Comparison of ENCODE assay signal across 1 cellular context in genomic region chr7:106068538-106068961, GRCh38.
TF ChIP-seq lines count a peak whose summit lies in the region.

No MANE protein-coding gene starts in this region.

TF ChIP-seq in K562, 482 proteins besides CTCF, POLR2A, EP300 and RAD21:
- TF ChIP-seq PBX2 (CRISPR knock-in tag; IDR thresholded peaks at IDR 0.05; ENCODE audit: low read depth) (no peak), PBX2 (tag; conservative IDR thresholded peaks at IDR 0.05; ENCODE audit: low read depth) (0 out of 2 replicates have a peak, but pooled peaks have one; percentile 30), MCM3 (IDR thresholded peaks at IDR 0.05) (0 out of 2 replicates have a peak, but pooled peaks have one; percentile 66), BHLHE40 (IDR thresholded peaks at IDR 0.05; ENCODE audit: low read length) (no peak), ARID3B (CRISPR knock-in tag; IDR thresholded peaks at IDR 0.05; ENCODE audit: borderline replicate concordance) (no peak)
